9 cellular contexts compared by ENCODE assay signal in genomic region chr13:75042809-75043208, GRCh38.
"Had no signal": no experiment of that assay in that cellular context is flagged by ENCODE, and none has a peak within 500 bp of the region (broad histone marks: within the 10 kb centered on the region; RNA-seq: fewer than 3 reads in every experiment).

No MANE protein-coding gene starts in this region.

- FAIRE-seq: HTR-8/SVneo had no signal

- DNase-seq: H7, HFFc6, Karpas-422, KBM-7 had no signal

- H3K4me3 Mint-ChIP-seq: GM23338, HFFc6 had no signal

- H3K9me3 Mint-ChIP-seq: GM23338, HFFc6 had no signal

- H3K4me3 ChIP-seq: GM23338, HAP-1 had no signal

- H3K27ac ChIP-seq: KMS-11 had no signal

- H3K36me3 ChIP-seq: HAP-1 had no signal

- H3K27ac Mint-ChIP-seq: GM23338, HFFc6 had no signal

- H2AFZ ChIP-seq: GM23338 had no signal

- H3K9ac ChIP-seq: KMS-11 had no signal

- ATAC-seq: GM23338, HCT116 had no signal

- H3K9me3 ChIP-seq: HAP-1 had no signal

- H3K4me2 ChIP-seq: GM23338, KMS-11 had no signal

- H3K4me1 ChIP-seq: HAP-1 had no signal
